Comparison of ENCODE assay signal across 25 cellular contexts in genomic region chr1:235734335-235734734, GRCh38.
A peak's percentile ranks its signal among the peaks of the same experiment; 100 is the strongest.
DNase-seq lines count a peak whose midpoint lies in the region; ATAC-seq and TF ChIP-seq lines count a peak whose summit lies in the region.
"Had no signal": no experiment of that assay in that cellular context is flagged by ENCODE, and none has a peak within 500 bp of the region (broad histone marks: within the 10 kb centered on the region; RNA-seq: fewer than 3 reads in every experiment).

No MANE protein-coding gene starts in this region.

- no peak overlapping the region for H3K27ac Mint-ChIP-seq in T-helper 17 cell
- no peak overlapping the region for H3K27ac Mint-ChIP-seq in stimulated activated effector memory CD8-positive, alpha-beta T cell treated with anti-CD3 and anti-CD28 coated beads, Interleukin-12 subunit alpha, Interleukin-12 subunit beta, amount 100 ng/mL, for 72 hours
- H3K27ac Mint-ChIP-seq: activated CD4-positive, alpha-beta T cell treated with anti-CD3 and anti-CD28 coated beads, Interleukin-2, amount 10 ng/mL, durations not matched to agents 24 days and 14 days; activated naive CD4-positive, alpha-beta T cell treated with anti-CD3 and anti-CD28 coated beads, Interleukin-2, amount 50 U/mL, for 72 hours; natural killer cell treated with Interleukin-12 subunit alpha and Interleukin-12 subunit beta and Interleukin-15 and Interleukin-18, amount 100 ng/mL, for 72 hours had no signal

- H3K27me3 ChIP-seq in HCT116 (ENCODE audit: insufficient read depth, low read length), result no peaks in the 10 kb centered on the region
- H3K27me3 ChIP-seq: ascending aorta, gastrocnemius medialis, SJCRH30, stomach, thyroid gland had no signal

- no peak overlapping the region for H3K27ac ChIP-seq in HCT116 (ENCODE audit: low read depth, low read length)
- H3K27ac ChIP-seq: ascending aorta, gastrocnemius medialis, SJCRH30, stomach, thyroid gland had no signal

- H3K9ac ChIP-seq in HCT116 (ENCODE audit: low read length), result no peak overlapping the region

- peaks cover 30% of the 10 kb centered on the region for H3K36me3 Mint-ChIP-seq in activated T-cell treated with anti-CD3 and anti-CD28 coated beads, Interleukin-2, amount 50 U/mL, for 4 hours (ENCODE audit: insufficient read depth)
- peaks cover 6% of the 10 kb centered on the region for H3K36me3 Mint-ChIP-seq in T-helper 17 cell (ENCODE audit: low read depth)
- peaks cover 93% of the 10 kb centered on the region for H3K36me3 Mint-ChIP-seq in stimulated activated effector memory CD8-positive, alpha-beta T cell treated with anti-CD3 and anti-CD28 coated beads, Interleukin-12 subunit alpha, Interleukin-12 subunit beta, amount 100 ng/mL, for 72 hours

- intact Hi-C loops in HCT116 (cut with micrococcal nuclease) (no loop called here), Right ventricle myocardium inferior (cut with DNase I) (no loop called here)

- TF ChIP-seq RAD21 in HCT116 (IDR thresholded peaks at IDR 0.05; ENCODE audit: low read depth), result no peak

- DNase-seq in activated T-cell treated with anti-CD3 and anti-CD28 coated beads, Interleukin-2, amount 50 U/mL, for 4 hours, result no peak
- DNase-seq in activated T-cell treated with anti-CD3 and anti-CD28 coated beads for 4 hours, result no peak
- peak; percentile 43 for DNase-seq in HCT116 (ENCODE audit: low read depth, low spot score)
- DNase-seq in T-helper 17 cell, result no peak
- no peak for DNase-seq in stimulated activated effector memory CD8-positive, alpha-beta T cell treated with anti-CD3 and anti-CD28 coated beads, Interleukin-12 subunit alpha, Interleukin-12 subunit beta, amount 100 ng/mL, for 72 hours (ENCODE audit: low spot score in 2 of 2)
- DNase-seq in Right ventricle myocardium inferior (ENCODE audit: missing footprints), result no peak
- DNase-seq in NCI-H1417 treated with DMSO at 0.1 percent for 48 hours (lab: John Stamatoyannopoulos, UW), result no peak
- DNase-seq: activated CD4-positive, alpha-beta T cell treated with anti-CD3 and anti-CD28 coated beads, Interleukin-2, amount 10 ng/mL, durations not matched to agents 24 days and 14 days; dermis blood vessel endothelial cell; DMS79 treated with DMSO at 0.1 percent for 48 hours; gastrocnemius medialis; GOT3; mucosa of descending colon; NCI-H1105; NCI-H2081; NCI-H226; NCI-H69; SJCRH30; stomach; thyroid gland had no signal

- no peak overlapping the region for H3K4me3 ChIP-seq in HCT116 (replicated peaks in 1 of 2; ENCODE audit: low read depth in 1 of 2, low read length in 2 of 2)
- H3K4me3 ChIP-seq: ascending aorta, gastrocnemius medialis, lung, mucosa of descending colon, SJCRH30, stomach, thyroid gland had no signal

- no peaks in the 10 kb centered on the region for H3K9me2 ChIP-seq in HCT116 (ENCODE audit: insufficient read depth)

- RAD21 ChIA-PET in HCT116 (lab: Charles Lee; ENCODE audit: low non-redundant PET in 1 of 2, low total read pairs in 2 of 2, uncharacterized antibody in 2 of 2, unreplicated experiment in 2 of 2), result no interaction called here

- CTCF ChIA-PET in HCT116 (lab: Charles Lee), result interaction anchor here (1.1 kb wide), 1 partner anchor 18 kb away, joined by 4 read pairs; no protein-coding TSS in a partner anchor

- peaks cover 3% of the 10 kb centered on the region for H3K4me1 Mint-ChIP-seq in activated T-cell treated with anti-CD3 and anti-CD28 coated beads, Interleukin-2, amount 50 U/mL, for 4 hours (ENCODE audit: low read depth)
- peaks cover 3% of the 10 kb centered on the region for H3K4me1 Mint-ChIP-seq in T-helper 17 cell
- H3K4me1 Mint-ChIP-seq in stimulated activated effector memory CD8-positive, alpha-beta T cell treated with anti-CD3 and anti-CD28 coated beads, Interleukin-12 subunit alpha, Interleukin-12 subunit beta, amount 100 ng/mL, for 72 hours, result no peaks in the 10 kb centered on the region

- no peak overlapping the region for H3K4me2 ChIP-seq in HCT116 (ENCODE audit: low read length)

- no peak overlapping the region for H2AFZ ChIP-seq in HCT116 (ENCODE audit: low read depth, low read length, poor library complexity, severe bottlenecking)

- no peaks in the 10 kb centered on the region for H3K79me2 ChIP-seq in HCT116 (ENCODE audit: insufficient read depth, low read length)

- H4K20me1 ChIP-seq in HCT116 (ENCODE audit: insufficient read depth), result no peaks in the 10 kb centered on the region

- no TSS peak for BruUV-seq in HCT116 (replicated peaks; lab: Mats Ljungman, UMichigan)

- TF ChIP-seq POLR2A in HCT116 (IDR thresholded peaks at IDR 0.05; ENCODE audit: borderline replicate concordance, extremely low read depth, insufficient read depth, insufficient read length), result no peak

- no peak for TF ChIP-seq CTCF in HCT116 (IDR thresholded peaks at IDR 0.05 in 2 of 3, conservative IDR thresholded peaks at IDR 0.05 in 1 of 3; ENCODE audit: borderline replicate concordance in 1 of 3, insufficient read depth in 1 of 3, low read depth in 2 of 3, low read length in 2 of 3)

- no peaks in the 10 kb centered on the region for H3K36me3 ChIP-seq in HCT116 (ENCODE audit: control insufficient read depth in 1 of 2, insufficient read depth in 2 of 2, low read length in 2 of 2)
- H3K36me3 ChIP-seq: SJCRH30 had no signal

- H3K4me1 ChIP-seq in HCT116 (ENCODE audit: control insufficient read depth in 1 of 2, insufficient read depth in 2 of 2, low read length in 2 of 2), result peaks cover 3 to 17% of the 10 kb centered on the region in 2 experiments
- H3K4me1 ChIP-seq: ascending aorta, gastrocnemius medialis, thyroid gland had no signal

- no peak overlapping the region for H3K4me3 Mint-ChIP-seq in activated T-cell treated with anti-CD3 and anti-CD28 coated beads, Interleukin-2, amount 50 U/mL, for 4 hours
- no peak overlapping the region for H3K4me3 Mint-ChIP-seq in T-helper 17 cell
- no peak overlapping the region for H3K4me3 Mint-ChIP-seq in stimulated activated effector memory CD8-positive, alpha-beta T cell treated with anti-CD3 and anti-CD28 coated beads, Interleukin-12 subunit alpha, Interleukin-12 subunit beta, amount 100 ng/mL, for 72 hours
- H3K4me3 Mint-ChIP-seq: activated CD4-positive, alpha-beta T cell treated with anti-CD3 and anti-CD28 coated beads, Interleukin-2, amount 10 ng/mL, durations not matched to agents 24 days and 14 days; natural killer cell treated with Interleukin-12 subunit alpha and Interleukin-12 subunit beta and Interleukin-15 and Interleukin-18, amount 100 ng/mL, for 72 hours had no signal

- H3K9me3 ChIP-seq in HCT116 (ENCODE audit: control insufficient read depth in 1 of 2, insufficient read depth in 1 of 2, low read depth in 1 of 2, low read length in 2 of 2), result no peaks in the 10 kb centered on the region
- no peaks in the 10 kb centered on the region for H3K9me3 ChIP-seq in T-helper 17 cell (ENCODE audit: control insufficient read depth, low read length, poor library complexity, severe bottlenecking)
- H3K9me3 ChIP-seq: ascending aorta, gastrocnemius medialis, mucosa of descending colon, SJCRH30, stomach, thyroid gland had no signal

- peak; percentile 62 to 69 for ATAC-seq in activated T-cell treated with anti-CD3 and anti-CD28 coated beads, Interleukin-2, amount 50 U/mL, for 4 hours
- ATAC-seq in HCT116, result peak; percentile 77
- ATAC-seq in T-helper 17 cell, result peak; percentile 82
- ATAC-seq in stimulated activated effector memory CD8-positive, alpha-beta T cell treated with anti-CD3 and anti-CD28 coated beads, Interleukin-12 subunit alpha, Interleukin-12 subunit beta, amount 100 ng/mL, for 72 hours, result peak; percentile 66
- ATAC-seq in Right ventricle myocardium inferior, result no peak
- no peak for ATAC-seq in GM18867 (IDR thresholded peaks at IDR 0.05; ENCODE audit: unreplicated experiment)
- ATAC-seq: gastrocnemius medialis; mucosa of descending colon; natural killer cell treated with Interleukin-12 subunit alpha and Interleukin-12 subunit beta and Interleukin-15 and Interleukin-18, amount 100 ng/mL, for 72 hours had no signal

- no peaks in the 10 kb centered on the region for H3K9me3 Mint-ChIP-seq in activated T-cell treated with anti-CD3 and anti-CD28 coated beads, Interleukin-2, amount 50 U/mL, for 4 hours
- no peaks in the 10 kb centered on the region for H3K9me3 Mint-ChIP-seq in stimulated activated effector memory CD8-positive, alpha-beta T cell treated with anti-CD3 and anti-CD28 coated beads, Interleukin-12 subunit alpha, Interleukin-12 subunit beta, amount 100 ng/mL, for 72 hours
- H3K9me3 Mint-ChIP-seq: activated naive CD4-positive, alpha-beta T cell treated with anti-CD3 and anti-CD28 coated beads, Interleukin-2, amount 50 U/mL, for 72 hours; natural killer cell treated with Interleukin-12 subunit alpha and Interleukin-12 subunit beta and Interleukin-15 and Interleukin-18, amount 100 ng/mL, for 72 hours had no signal

- H3K27me3 Mint-ChIP-seq in activated T-cell treated with anti-CD3 and anti-CD28 coated beads, Interleukin-2, amount 50 U/mL, for 4 hours (ENCODE audit: low read depth), result no peaks in the 10 kb centered on the region
- H3K27me3 Mint-ChIP-seq in T-helper 17 cell, result no peaks in the 10 kb centered on the region
- H3K27me3 Mint-ChIP-seq: activated CD4-positive, alpha-beta T cell treated with anti-CD3 and anti-CD28 coated beads, Interleukin-2, amount 10 ng/mL, durations not matched to agents 24 days and 14 days; natural killer cell treated with Interleukin-12 subunit alpha and Interleukin-12 subunit beta and Interleukin-15 and Interleukin-18, amount 100 ng/mL, for 72 hours had no signal

- POLR2A ChIA-PET in HCT116 (lab: Charles Lee), result no interaction called here

TF ChIP-seq in HCT116, 20 proteins besides CTCF, POLR2A, EP300 and RAD21:
- TF ChIP-seq TCF7L2 (IDR thresholded peaks at IDR 0.05; ENCODE audit: borderline replicate concordance, extremely low read depth, insufficient read depth, insufficient read length), result peak; percentile 14
- no peak for TF ChIP-seq EGR1 (IDR thresholded peaks at IDR 0.05; ENCODE audit: low read depth)
- TF ChIP-seq EZH2phosphoT487 (IDR thresholded peaks at IDR 0.05; ENCODE audit: borderline replicate concordance), result no peak
- no peak for TF ChIP-seq SIN3A (IDR thresholded peaks at IDR 0.05; ENCODE audit: low read depth)
- TF ChIP-seq ELF1 (IDR thresholded peaks at IDR 0.05; ENCODE audit: borderline replicate concordance, low read depth), result no peak
- TF ChIP-seq CBX3 (IDR thresholded peaks at IDR 0.05; ENCODE audit: low read depth), result no peak
- TF ChIP-seq JUND (IDR thresholded peaks at IDR 0.05), result 0 out of 2 replicates have a peak, but pooled peaks have one; percentile 19

Comparison
In these comparisons a context has a peak if more than half of its experiments do, and no peak if none do; other contexts are left out.
1. ATAC-seq: peak in activated T-cell treated with anti-CD3 and anti-CD28 coated beads, Interleukin-2, amount 50 U/mL, for 4 hours (2 of 2), HCT116 (single experiment), T-helper 17 cell (single experiment) and stimulated activated effector memory CD8-positive, alpha-beta T cell treated with anti-CD3 and anti-CD28 coated beads, Interleukin-12 subunit alpha, Interleukin-12 subunit beta, amount 100 ng/mL, for 72 hours (single experiment); none in Right ventricle myocardium inferior (single experiment) and GM18867 (single experiment).